ENCODE assay signal across 28 cellular contexts in genomic region chrX:46730765-46731164, GRCh38.
"Had no signal": no experiment of that assay in that cellular context is flagged by ENCODE, and none has a peak within 500 bp of the region (broad histone marks: within the 10 kb centered on the region; RNA-seq: fewer than 3 reads in every experiment).

No MANE protein-coding gene starts in this region.

- H3K27ac ChIP-seq: ascending aorta, body of pancreas, breast epithelium, coronary artery, RWPE1, WERI-Rb-1 had no signal

- H3K4me3 ChIP-seq: ascending aorta, body of pancreas, breast epithelium, coronary artery had no signal

- H3K27me3 ChIP-seq: ascending aorta, body of pancreas had no signal

- H3K4me1 ChIP-seq: ascending aorta, breast epithelium had no signal

- H3K9me3 ChIP-seq: body of pancreas had no signal

- ATAC-seq: activated CD8-positive, alpha-beta T cell treated with anti-CD3 and anti-CD28 coated beads, Interleukin-2, amount 10 ng/mL, durations not matched to agents 7 days and 5 days; body of pancreas; Right ventricle myocardium inferior had no signal

- FAIRE-seq: RCC 7860 had no signal

- H3K36me3 ChIP-seq: ascending aorta, breast epithelium, WERI-Rb-1 had no signal

- DNase-seq: activated CD4-positive, alpha-beta T cell treated with anti-CD3 and anti-CD28 coated beads, Interleukin-2, amount 10 ng/mL, durations not matched to agents 7 days and 5 days; activated CD4-positive, alpha-beta T cell treated with anti-CD3 and anti-CD28 coated beads, Interleukin-2, amount 50 U/mL, for 48 hours; activated CD4-positive, CD25-positive, alpha-beta regulatory T cell; activated CD8-positive, alpha-beta T cell treated with anti-CD3 and anti-CD28 coated beads, Interleukin-2, amount 10 ng/mL, durations not matched to agents 7 days and 5 days; activated gamma-delta T cell; activated naive CD4-positive, alpha-beta T cell treated with Interleukin-2 at 50 U/mL for 16 hours; activated naive CD8-positive, alpha-beta T cell treated with anti-CD3 and anti-CD28 coated beads, Interleukin-2, amount 10 ng/mL, durations not matched to agents 7 days and 5 days; activated T-cell treated with anti-CD3 and anti-CD28 coated beads, Interleukin-2, amount 50 U/mL, for 24 hours; amygdala; body of pancreas; NCI-H1092 treated with DMSO at 0.1 percent for 48 hours; NCI-H1417 treated with DMSO at 0.1 percent for 48 hours; NCI-H1694; NCI-H1930; NCI-H2081 treated with DMSO at 0.1 percent for 48 hours; NCI-H226; NCI-H524 treated with DMSO at 0.1 percent for 48 hours; SW 1271; T-helper 1 cell; T-helper 2 cell; T-helper 9 cell; WERI-Rb-1 had no signal
